ENCODE assay signal across 16 cellular contexts in genomic region chrX:40066700-40067099, GRCh38. TPM values are rescaled to one million over a fixed set of nuclear protein-coding genes. Genes with fewer than 3 reads are reported as not detected.
A peak's percentile ranks its signal among the peaks of the same experiment; 100 is the strongest.
DNase-seq lines count a peak whose midpoint lies in the region; ATAC-seq, FAIRE-seq and TF ChIP-seq lines count a peak whose summit lies in the region.
"Had no signal": no experiment of that assay in that cellular context is flagged by ENCODE, and none has a peak within 500 bp of the region (broad histone marks: within the 10 kb centered on the region; RNA-seq: fewer than 3 reads in every experiment).

No MANE protein-coding gene starts in this region.

- intact Hi-C loops in activated CD4-positive, alpha-beta memory T cell treated with anti-CD3 and anti-CD28 coated beads for 36 hours (cut with micrococcal nuclease) = loop anchor here (5.0 kb wide), 1 partner anchor 44 kb away; no protein-coding TSS in a partner anchor
- intact Hi-C loops in CD4-positive, alpha-beta T cell (cut with DNase I, micrococcal nuclease) = no loop called here
- intact Hi-C loops in K562 (cut with micrococcal nuclease) = no loop called here

- TF ChIP-seq CTCF in CD4-positive, alpha-beta T cell (IDR thresholded peaks at IDR 0.05) = no peak
- TF ChIP-seq CTCF in K562 (IDR thresholded peaks at IDR 0.05 in 2 of 3, conservative IDR thresholded peaks at IDR 0.05 in 1 of 3; ENCODE audit: insufficient read depth in 2 of 3, low read depth in 1 of 3, low read length in 3 of 3) (no peak), D721Med (IDR thresholded peaks at IDR 0.05; ENCODE audit: insufficient read depth, missing control alignments) (no peak)

- no peak overlapping the region for H3K27ac ChIP-seq in BLaER1
- no peak overlapping the region for H3K27ac ChIP-seq in CD4-positive, alpha-beta T cell (ENCODE audit: low read depth, low read length)
- no peak overlapping the region for H3K27ac ChIP-seq in K562 (ENCODE audit: extremely low read depth, low read depth, low read length)
- H3K27ac ChIP-seq: GM23248 had no signal

- H3K9me3 ChIP-seq in BLaER1 (0 out of 2 replicates have a peak, but pooled peaks cover 6% of the 10 kb centered on the region), K562 (replicated peaks; ENCODE audit: control insufficient read depth, insufficient read depth, low read depth, low read length) (no peaks in the 10 kb centered on the region)
- H3K9me3 ChIP-seq in CD4-positive, alpha-beta T cell (ENCODE audit: control insufficient read depth, low read length) = no peaks in the 10 kb centered on the region

- H3K27me3 Mint-ChIP-seq in activated CD4-positive, alpha-beta memory T cell treated with anti-CD3 and anti-CD28 coated beads, Interleukin-2, amount 10 ng/mL, durations not matched to agents 7 days and 5 days = no peaks in the 10 kb centered on the region
- H3K27me3 Mint-ChIP-seq in activated CD4-positive, alpha-beta memory T cell treated with anti-CD3 and anti-CD28 coated beads for 36 hours = no peaks in the 10 kb centered on the region
- no peaks in the 10 kb centered on the region for H3K27me3 Mint-ChIP-seq in CD4-positive, alpha-beta T cell
- no peaks in the 10 kb centered on the region for H3K27me3 Mint-ChIP-seq in activated T-cell treated with anti-CD3 and anti-CD28 coated beads, Interleukin-2, amount 50 U/mL, for 4 hours (ENCODE audit: low read depth)
- H3K27me3 Mint-ChIP-seq: B cell had no signal

- TF ChIP-seq RAD21 in K562 (CRISPR knock-in tag; conservative IDR thresholded peaks at IDR 0.05 in 1 of 2, IDR thresholded peaks at IDR 0.05 in 1 of 2) = no peak

- H3K9me3 Mint-ChIP-seq in activated CD4-positive, alpha-beta memory T cell treated with anti-CD3 and anti-CD28 coated beads, Interleukin-2, amount 10 ng/mL, durations not matched to agents 7 days and 5 days = no peaks in the 10 kb centered on the region
- no peaks in the 10 kb centered on the region for H3K9me3 Mint-ChIP-seq in activated CD4-positive, alpha-beta memory T cell treated with anti-CD3 and anti-CD28 coated beads for 36 hours
- no peaks in the 10 kb centered on the region for H3K9me3 Mint-ChIP-seq in CD4-positive, alpha-beta T cell
- no peaks in the 10 kb centered on the region for H3K9me3 Mint-ChIP-seq in activated T-cell treated with anti-CD3 and anti-CD28 coated beads, Interleukin-2, amount 50 U/mL, for 4 hours

- POLR2A ChIA-PET in activated CD4-positive, alpha-beta memory T cell treated with anti-CD3 and anti-CD28 coated beads, Interleukin-2, amount 10 ng/mL, durations not matched to agents 7 days and 5 days (lab: Charles Lee) = interaction anchor here (1.1 to 1.9 kb wide), 5 partner anchors 31 to 212 kb away, joined by 3 to 8 read pairs (median 3); partner anchors contain the start of gene BCOR
- POLR2A ChIA-PET in activated CD4-positive, alpha-beta memory T cell treated with anti-CD3 and anti-CD28 coated beads for 36 hours (lab: Charles Lee) = no interaction called here
- POLR2A ChIA-PET in CD4-positive, alpha-beta T cell (lab: Charles Lee) = no interaction called here
- POLR2A ChIA-PET in K562 (lab: Yijun Ruan, JAX) = interaction anchor here (0.7 kb wide), 1 partner anchor 19 kb away, joined by 3 read pairs; no protein-coding TSS in a partner anchor

- H3K4me1 ChIP-seq in BLaER1 (peaks cover 64% of the 10 kb centered on the region), K562 (replicated peaks in 1 of 2; ENCODE audit: control insufficient read depth in 2 of 2, insufficient read depth in 2 of 2, low read length in 2 of 2) (peaks cover 11 to 16% of the 10 kb centered on the region in 2 experiments; a peak in 4 of 5 replicates)

- 68% methylated on average over 3 of the region's 3 CpGs for WGBS in K562 (ENCODE audit: insufficient coverage, low coverage, missing lambda C conversion rate)

- no peak for ATAC-seq in CD4-positive, alpha-beta T cell (ENCODE audit: poor library complexity)
- peak; percentile 6; the same call in 2 of the 3 replicates for ATAC-seq in K562
- ATAC-seq in activated T-cell treated with anti-CD3 and anti-CD28 coated beads, Interleukin-2, amount 50 U/mL, for 4 hours = no peak
- ATAC-seq: HCT116 had no signal

- H3K9me1 ChIP-seq in K562 (ENCODE audit: control insufficient read depth, insufficient read depth, low read length) = peaks cover 13% of the 10 kb centered on the region

- no peak for DNase-seq in activated CD4-positive, alpha-beta memory T cell treated with anti-CD3 and anti-CD28 coated beads, Interleukin-2, amount 10 ng/mL, durations not matched to agents 7 days and 5 days
- no peak for DNase-seq in activated CD4-positive, alpha-beta memory T cell treated with anti-CD3 and anti-CD28 coated beads for 36 hours
- DNase-seq in CD4-positive, alpha-beta T cell = no peak
- DNase-seq in K562 (ENCODE audit: extremely low read depth in 1 of 4, low spot score in 3 of 4) (peak in 1 of 4 experiments; percentile 46), kidney tubule cell (ENCODE audit: low spot score) (no peak), D721Med (ENCODE audit: insufficient read length, low spot score) (no peak)
- no peak for DNase-seq in activated T-cell treated with anti-CD3 and anti-CD28 coated beads, Interleukin-2, amount 50 U/mL, for 4 hours
- DNase-seq: DMS 273 treated with DMSO at 0.1 percent for 48 hours, GM23248, IMR-90 had no signal

- H3K4me2 ChIP-seq in BLaER1 (peak overlapping the region; percentile 69), K562 (ENCODE audit: insufficient read depth, low read length) (no peak overlapping the region)

- H3K36me3 ChIP-seq in BLaER1 = peaks cover 90% of the 10 kb centered on the region
- peaks cover 100% of the 10 kb centered on the region for H3K36me3 ChIP-seq in K562 (ENCODE audit: control insufficient read depth, insufficient read depth, low read length)

- peak overlapping the region; percentile 91 for H3K27ac Mint-ChIP-seq in activated CD4-positive, alpha-beta memory T cell treated with anti-CD3 and anti-CD28 coated beads, Interleukin-2, amount 10 ng/mL, durations not matched to agents 7 days and 5 days
- H3K27ac Mint-ChIP-seq in activated CD4-positive, alpha-beta memory T cell treated with anti-CD3 and anti-CD28 coated beads for 36 hours = no peak overlapping the region
- peak overlapping the region; percentile 70 for H3K27ac Mint-ChIP-seq in CD4-positive, alpha-beta T cell
- H3K27ac Mint-ChIP-seq: B cell, CD14-positive monocyte had no signal

- peaks cover 70% of the 10 kb centered on the region for H3K4me1 Mint-ChIP-seq in activated CD4-positive, alpha-beta memory T cell treated with anti-CD3 and anti-CD28 coated beads, Interleukin-2, amount 10 ng/mL, durations not matched to agents 7 days and 5 days
- peaks cover 51% of the 10 kb centered on the region for H3K4me1 Mint-ChIP-seq in activated CD4-positive, alpha-beta memory T cell treated with anti-CD3 and anti-CD28 coated beads for 36 hours (ENCODE audit: low read depth)
- peaks cover 64% of the 10 kb centered on the region for H3K4me1 Mint-ChIP-seq in CD4-positive, alpha-beta T cell (ENCODE audit: low read depth)
- H3K4me1 Mint-ChIP-seq in activated T-cell treated with anti-CD3 and anti-CD28 coated beads, Interleukin-2, amount 50 U/mL, for 4 hours (ENCODE audit: low read depth) = peaks cover 48% of the 10 kb centered on the region

- FAIRE-seq in K562 (lab: Jason Lieb, UNC) = no peak
- no peak for FAIRE-seq in D721Med (lab: Jason Lieb, UNC)
- FAIRE-seq: A204.1, H54 had no signal

- TF ChIP-seq EP300 in K562 (IDR thresholded peaks at IDR 0.05; ENCODE audit: low read length) = no peak

- CTCF ChIA-PET in activated CD4-positive, alpha-beta memory T cell treated with anti-CD3 and anti-CD28 coated beads, Interleukin-2, amount 10 ng/mL, durations not matched to agents 7 days and 5 days (lab: Charles Lee) = no interaction called here
- CTCF ChIA-PET in activated CD4-positive, alpha-beta memory T cell treated with anti-CD3 and anti-CD28 coated beads for 36 hours (lab: Charles Lee) = interaction anchor here (0.7 kb wide), 1 partner anchor 246 kb away, joined by 3 read pairs; no protein-coding TSS in a partner anchor
- CTCF ChIA-PET in CD4-positive, alpha-beta T cell (lab: Charles Lee) = no interaction called here
- CTCF ChIA-PET in K562 (lab: Yijun Ruan, JAX; ENCODE audit: low intra/inter-chr PET ratio) = no interaction called here

- TF ChIP-seq POLR2A in K562 (conservative IDR thresholded peaks at IDR 0.05) = no peak

- in situ Hi-C loops in K562 (cut with MboI) = no loop called here

- no peak overlapping the region for H3K4me3 Mint-ChIP-seq in activated CD4-positive, alpha-beta memory T cell treated with anti-CD3 and anti-CD28 coated beads, Interleukin-2, amount 10 ng/mL, durations not matched to agents 7 days and 5 days
- H3K4me3 Mint-ChIP-seq in activated CD4-positive, alpha-beta memory T cell treated with anti-CD3 and anti-CD28 coated beads for 36 hours = no peak overlapping the region
- H3K4me3 Mint-ChIP-seq in CD4-positive, alpha-beta T cell = no peak overlapping the region
- H3K4me3 Mint-ChIP-seq in activated T-cell treated with anti-CD3 and anti-CD28 coated beads, Interleukin-2, amount 50 U/mL, for 4 hours = no peak overlapping the region
- H3K4me3 Mint-ChIP-seq: B cell, CD14-positive monocyte had no signal

- no peak overlapping the region for H2AFZ ChIP-seq in K562 (ENCODE audit: low read depth, low read length)
- H2AFZ ChIP-seq: GM23248 had no signal

- H4K20me1 ChIP-seq in BLaER1 = peaks cover 93% of the 10 kb centered on the region
- peaks cover 66% of the 10 kb centered on the region for H4K20me1 ChIP-seq in K562 (replicated peaks; ENCODE audit: control insufficient read depth, insufficient read depth, low read length)

- 0 out of 2 replicates have a peak, but pooled peaks cover 3% of the 10 kb centered on the region for H3K27me3 ChIP-seq in BLaER1
- no peaks in the 10 kb centered on the region for H3K27me3 ChIP-seq in CD4-positive, alpha-beta T cell (ENCODE audit: control insufficient read depth, insufficient read depth, low read length)
- H3K27me3 ChIP-seq in K562 (ENCODE audit: control insufficient read depth in 2 of 2, insufficient read depth in 2 of 2, low read length in 2 of 2) = no peaks in the 10 kb centered on the region

- H3K36me3 Mint-ChIP-seq in activated CD4-positive, alpha-beta memory T cell treated with anti-CD3 and anti-CD28 coated beads, Interleukin-2, amount 10 ng/mL, durations not matched to agents 7 days and 5 days (ENCODE audit: low read depth) = peaks cover 70% of the 10 kb centered on the region
- peaks cover 46% of the 10 kb centered on the region for H3K36me3 Mint-ChIP-seq in activated CD4-positive, alpha-beta memory T cell treated with anti-CD3 and anti-CD28 coated beads for 36 hours
- peaks cover 67% of the 10 kb centered on the region for H3K36me3 Mint-ChIP-seq in CD4-positive, alpha-beta T cell (ENCODE audit: low read depth)
- H3K36me3 Mint-ChIP-seq in activated T-cell treated with anti-CD3 and anti-CD28 coated beads, Interleukin-2, amount 50 U/mL, for 4 hours (ENCODE audit: insufficient read depth) = peaks cover 38% of the 10 kb centered on the region

- peaks cover 91% of the 10 kb centered on the region for H3K79me2 ChIP-seq in K562 (ENCODE audit: control insufficient read depth, insufficient read depth, low read length)

- H3K4me3 ChIP-seq in BLaER1 (no peak overlapping the region), K562 (no peak overlapping the region)
- H3K4me3 ChIP-seq: GM23248 had no signal

- H3K9ac ChIP-seq in BLaER1 = no peak overlapping the region
- no peak overlapping the region for H3K9ac ChIP-seq in K562 (ENCODE audit: insufficient read depth in 1 of 2, low read depth in 2 of 2, low read length in 2 of 2)
- H3K9ac ChIP-seq: GM23248 had no signal

- no TSS peak for BruUV-seq in K562 (replicated peaks; lab: Mats Ljungman, UMichigan)

RNA-seq across cellular contexts. Expression of gene BCOR, which starts 31.1 kb away (rescaled TPM):
- total RNA-seq in activated CD4-positive, alpha-beta memory T cell treated with anti-CD3 and anti-CD28 coated beads, Interleukin-2, amount 10 ng/mL, durations not matched to agents 7 days and 5 days = 10 to 100 TPM; 46.6 to 46.8 TPM
- 10 to 100 TPM; 33.7 to 35.0 TPM for total RNA-seq in activated CD4-positive, alpha-beta memory T cell treated with anti-CD3 and anti-CD28 coated beads for 36 hours
- total RNA-seq in CD4-positive, alpha-beta T cell = 10 to 100 TPM; 26.1 to 26.3 TPM
- 128 and 140 TPM in 2 replicates for total RNA-seq in K562 (2011; cell fraction: chromatin; rRNA removed; ENCODE audit: low replicate concordance)
- total RNA-seq in K562 (2011; cell fraction: nucleolus; rRNA removed) = 71.6 and 74.4 TPM in 2 replicates
- 97.0 and 135 TPM in 2 replicates for total RNA-seq in K562 (2011; cell fraction: nucleoplasm; rRNA removed)
- total RNA-seq in K562 (2014; rRNA removed) (73.7 and 76.0 TPM in 2 replicates), K562 (2014; rRNA removed; fragmentation: Illumina TruSeq; extraction: Trizol) (37.6 and 37.9 TPM in 2 replicates), K562 (2015; rRNA removed; fragmentation: Illumina TruSeq; extraction: Trizol) (33.0 and 36.6 TPM in 2 replicates), K562 (2021) (98.3 and 113 TPM in 2 replicates)
- polyA plus RNA-seq in K562 (2011; rRNA removed) (27.5 and 28.1 TPM in 2 replicates), K562 (2014; fragmentation: Illumina TruSeq; extraction: Trizol) (88.1 and 98.5 TPM in 2 replicates), K562 (2014; fragmentation: Nextera tagmentation; extraction: Ambion mirVana) (10 to 100 TPM; 32.0 to 37.4 TPM), K562 (2014; rRNA removed) (44.4 and 64.6 TPM in 2 replicates)
- 30.1 and 38.0 TPM in 2 replicates for polyA plus RNA-seq in K562 (2011; cell fraction: cytosol; rRNA removed)
- 64.0 and 93.7 TPM in 2 replicates for polyA plus RNA-seq in K562 (2011; cell fraction: nucleus; rRNA removed)
- 72.8 and 76.1 TPM in 2 replicates for polyA plus RNA-seq in K562 (2012)
- polyA minus RNA-seq in K562 (2011; rRNA and poly(A)+ RNA removed) = 40.5 and 49.5 TPM in 2 replicates
- polyA minus RNA-seq in K562 (2011; cell fraction: cytosol; rRNA and poly(A)+ RNA removed) = 105 and 120 TPM in 2 replicates
- 36.9 and 50.0 TPM in 2 replicates for polyA minus RNA-seq in K562 (2011; cell fraction: nucleus; rRNA and poly(A)+ RNA removed)
- total RNA-seq in activated T-cell treated with anti-CD3 and anti-CD28 coated beads, Interleukin-2, amount 50 U/mL, for 4 hours = 10 to 100 TPM; 53.4 to 58.5 (median 54.5) TPM

Comparison
In these comparisons a context has a peak if more than half of its experiments do, and no peak if none do; other contexts are left out.
1. POLR2A ChIA-PET loops: an anchor here in activated CD4-positive, alpha-beta memory T cell treated with anti-CD3 and anti-CD28 coated beads, Interleukin-2, amount 10 ng/mL, durations not matched to agents 7 days and 5 days (1.1 to 1.9 kb wide) and K562 (0.7 kb wide); none called in activated CD4-positive, alpha-beta memory T cell treated with anti-CD3 and anti-CD28 coated beads for 36 hours and CD4-positive, alpha-beta T cell.